ENCODE assay signal across 22 cellular contexts in genomic region chr2:8927510-8928456, GRCh38.
A peak's percentile ranks its signal among the peaks of the same experiment; 100 is the strongest.
DNase-seq lines count a peak whose midpoint lies in the region; ATAC-seq, FAIRE-seq and TF ChIP-seq lines count a peak whose summit lies in the region.
"Had no signal": no experiment of that assay in that cellular context is flagged by ENCODE, and none has a peak within 500 bp of the region (broad histone marks: within the 10 kb centered on the region; RNA-seq: fewer than 3 reads in every experiment).

No MANE protein-coding gene starts in this region.

- no peak overlapping the region for H3K9ac ChIP-seq in H1 (replicated peaks in 1 of 4; ENCODE audit: extremely low read depth in 1 of 4, low read depth in 3 of 4, low read length in 3 of 4)

- H3K9me3 ChIP-seq in H1 (ENCODE audit: insufficient read depth in 2 of 2, low read depth in 1 of 2, low read length in 1 of 2) = no peaks in the 10 kb centered on the region
- H3K9me3 ChIP-seq: gastroesophageal sphincter, HAP-1, right lobe of liver, SJCRH30, vagina had no signal

- H3K79me2 ChIP-seq in H1 (ENCODE audit: control insufficient read depth in 1 of 2, insufficient read depth in 2 of 2, low read length in 2 of 2) = no peaks in the 10 kb centered on the region

- POLR2A ChIA-PET in H1 (lab: Charles Lee; ENCODE audit: partially characterized antibody) = no interaction called here

- H2BK12ac ChIP-seq in H1 (ENCODE audit: low read depth, low read length) = no peak overlapping the region

- H4K20me1 ChIP-seq in H1 (replicated peaks in 1 of 2; ENCODE audit: control insufficient read depth in 1 of 2, insufficient read depth in 2 of 2, low read length in 2 of 2) = no peaks in the 10 kb centered on the region

- peak overlapping the region; percentile 52; the same call in 1 of the 2 replicates for H2BK5ac ChIP-seq in H1 (ENCODE audit: low read depth, low read length)

- ATAC-seq in HG03460 (IDR thresholded peaks at IDR 0.05; ENCODE audit: unreplicated experiment) (no peak), HG03135 (IDR thresholded peaks at IDR 0.05; ENCODE audit: unreplicated experiment) (no peak)
- ATAC-seq: activated CD8-positive, alpha-beta T cell treated with anti-CD3 and anti-CD28 coated beads, Interleukin-2, amount 10 ng/mL, durations not matched to agents 7 days and 5 days; activated naive CD4-positive, alpha-beta T cell treated with anti-CD3 and anti-CD28 coated beads, Interleukin-2, amount 50 U/mL, for 72 hours; activated T-cell treated with anti-CD3 and anti-CD28 coated beads, Interleukin-2, amount 50 U/mL, for 72 hours; gastroesophageal sphincter; right lobe of liver had no signal

- H3K23me2 ChIP-seq in H1 (ENCODE audit: low read depth, low read length) = no peaks in the 10 kb centered on the region

- H2BK15ac ChIP-seq in H1 (ENCODE audit: low read length) = no peak overlapping the region

- no peak overlapping the region for H3K4me2 ChIP-seq in H1 (ENCODE audit: insufficient read depth in 1 of 2, low read depth in 2 of 2, low read length in 2 of 2)

- no peak overlapping the region for H3K23ac ChIP-seq in H1 (ENCODE audit: insufficient read length)

- DNase-seq in OCI-M1 (lab: John Stamatoyannopoulos, UW) = peak; percentile 8
- DNase-seq in H1 (ENCODE audit: low read depth in 1 of 2, low spot score in 2 of 2) = no peak
- DNase-seq in lung microvascular endothelial cell (ENCODE audit: low read depth in 2 of 2) = peak; percentile 1 to 25
- DNase-seq in substantia nigra (lab: John Stamatoyannopoulos, UW) = peak in 40 of 49 donors; percentile 5 to 87 (median 47)
- DNase-seq in stimulated activated CD4-positive, alpha-beta T cell treated with anti-CD3 and anti-CD28 coated beads, Interleukin-15, amount 100 ng/mL, for 24 hours = no peak
- DNase-seq: activated CD4-positive, CD25-positive, alpha-beta regulatory T cell; activated CD8-positive, alpha-beta T cell treated with anti-CD3 and anti-CD28 coated beads, Interleukin-2, amount 10 ng/mL, durations not matched to agents 7 days and 5 days; activated T-cell treated with anti-CD3 and anti-CD28 coated beads, Interleukin-2, amount 50 U/mL, for 72 hours; brain microvascular endothelial cell; Calu3; dermis blood vessel endothelial cell; NCI-H1048; NCI-H2081 treated with DMSO at 0.1 percent for 48 hours; NCI-H524; right lobe of liver; SJCRH30 had no signal

- no peak for TF ChIP-seq CTCF in H1 (IDR thresholded peaks at IDR 0.05; ENCODE audit: control extremely low read depth in 1 of 3, insufficient read depth in 1 of 3, low read depth in 1 of 3, low read length in 3 of 3)

- no peaks in the 10 kb centered on the region for H3K27me3 ChIP-seq in H1 (replicated peaks in 1 of 4; ENCODE audit: control insufficient read depth in 3 of 4, extremely low read depth in 1 of 4, insufficient read depth in 3 of 4, low read length in 3 of 4)
- H3K27me3 ChIP-seq: brain microvascular endothelial cell, gastroesophageal sphincter, right lobe of liver, SJCRH30, vagina had no signal

- H3K4me3 ChIP-seq in H1 (ENCODE audit: extremely low read depth in 1 of 4, insufficient read depth in 2 of 4, low read depth in 3 of 4, low read length in 4 of 4) = no peak overlapping the region
- H3K4me3 ChIP-seq: gastroesophageal sphincter, HAP-1, right lobe of liver, SJCRH30, vagina had no signal

- H2BK120ac ChIP-seq in H1 (replicated peaks; ENCODE audit: low read depth, low read length) = no peak overlapping the region

- TF ChIP-seq POLR2A in H1 (IDR thresholded peaks at IDR 0.05; ENCODE audit: control extremely low read depth in 1 of 2, low read depth in 2 of 2, low read length in 2 of 2) = no peak

- H4K91ac ChIP-seq in H1 (replicated peaks; ENCODE audit: insufficient read length, low read length) = no peak overlapping the region

- no peaks in the 10 kb centered on the region; a peak in 1 of 7 replicates for H3K4me1 ChIP-seq in H1 (replicated peaks in 1 of 4; ENCODE audit: control insufficient read depth in 3 of 4, insufficient read depth in 4 of 4, low read length in 3 of 4)
- H3K4me1 ChIP-seq: gastroesophageal sphincter, HAP-1, right lobe of liver, SJCRH30, vagina had no signal

- no peak overlapping the region for H4K8ac ChIP-seq in H1 (ENCODE audit: extremely low read depth, insufficient read depth, low read length)

- peak overlapping the region; percentile 90; the same call in 1 of the 2 replicates for H2AK5ac ChIP-seq in H1 (ENCODE audit: low read depth, low read length)

- H2BK20ac ChIP-seq in H1 (ENCODE audit: low read length) = no peak overlapping the region

- no peaks in the 10 kb centered on the region for H3K36me3 ChIP-seq in H1 (ENCODE audit: control insufficient read depth in 2 of 4, insufficient read depth in 4 of 4, low read length in 3 of 4)
- H3K36me3 ChIP-seq: brain microvascular endothelial cell, HAP-1, right lobe of liver, vagina had no signal

- FAIRE-seq in H1 (lab: Jason Lieb, UNC) = no peak

- 92% methylated on average over 17 of the region's 17 CpGs; no CpG with 5 or more reads in 1 of the 2 experiments for WGBS in H1 (ENCODE audit: extremely low coverage in 1 of 2, insufficient coverage in 1 of 2, insufficient read length in 1 of 2, insufficient replicate concordance in 2 of 2, low coverage in 1 of 2, low lambda C conversion rate in 2 of 2, missing lambda C conversion rate in 1 of 2), 2 experiments

- no peak for TF ChIP-seq RAD21 in H1 (IDR thresholded peaks at IDR 0.05 in 1 of 2, conservative IDR thresholded peaks at IDR 0.05 in 1 of 2; ENCODE audit: low read depth in 2 of 2, low read length in 2 of 2)

- H3K18ac ChIP-seq in H1 (ENCODE audit: extremely low read depth, low read length) = no peak overlapping the region; the same call in 1 of the 2 replicates

- H2AFZ ChIP-seq in H1 (ENCODE audit: low read length) = no peak overlapping the region

- H4K5ac ChIP-seq in H1 (ENCODE audit: insufficient read length, low read depth, low read length) = no peak overlapping the region

- H3K27ac ChIP-seq in H1 (ENCODE audit: low read depth, low read length) (no peak overlapping the region), substantia nigra (ENCODE audit: low read depth, low read length, poor library complexity, severe bottlenecking) (peak overlapping the region; percentile 85)
- H3K27ac ChIP-seq: brain microvascular endothelial cell, gastroesophageal sphincter, right lobe of liver, SJCRH30, vagina had no signal

- no peak overlapping the region for H3K14ac ChIP-seq in H1 (ENCODE audit: insufficient read length)

- H3K4ac ChIP-seq in H1 (replicated peaks; ENCODE audit: insufficient read length, low read depth, low read length) = no peak overlapping the region

- CTCF ChIA-PET in H1 (lab: Charles Lee; ENCODE audit: partially characterized antibody) = interaction anchor here (0.6 kb wide), 1 partner anchor 13 kb away, joined by 3 read pairs; no protein-coding TSS in a partner anchor

- TF ChIP-seq EP300 in H1 (IDR thresholded peaks at IDR 0.05; ENCODE audit: borderline replicate concordance in 1 of 2, low read depth in 2 of 2, low read length in 2 of 2) = no peak

- no peak overlapping the region for H3K56ac ChIP-seq in H1 (replicated peaks; ENCODE audit: insufficient read length, low read depth, low read length)

- H3K79me1 ChIP-seq in H1 (ENCODE audit: low read depth, low read length) = no peaks in the 10 kb centered on the region; the same call in 1 of the 2 replicates

TF ChIP-seq in H1, 55 proteins besides CTCF, POLR2A, EP300 and RAD21:
- TF ChIP-seq MAX (IDR thresholded peaks at IDR 0.05) = no peak
- TF ChIP-seq GABPA (IDR thresholded peaks at IDR 0.05; ENCODE audit: borderline replicate concordance, insufficient read depth, low read length) = no peak
- no peak for TF ChIP-seq BCL11A (IDR thresholded peaks at IDR 0.05; ENCODE audit: low read depth in 2 of 2, low read length in 2 of 2)
- TF ChIP-seq RFX5 (IDR thresholded peaks at IDR 0.05; ENCODE audit: borderline replicate concordance, low read depth, low read length) = no peak
- TF ChIP-seq SIX5 (IDR thresholded peaks at IDR 0.05; ENCODE audit: low read depth, low read length) = no peak
- no peak for TF ChIP-seq ASH2L (IDR thresholded peaks at IDR 0.05; ENCODE audit: low read length)
- TF ChIP-seq POU5F1 (IDR thresholded peaks at IDR 0.05; ENCODE audit: low read depth, low read length) = no peak
- TF ChIP-seq ZNF274 (IDR thresholded peaks at IDR 0.05; ENCODE audit: borderline replicate concordance, extremely low read depth, low read length) = no peak
- TF ChIP-seq EZH2 (IDR thresholded peaks at IDR 0.05; ENCODE audit: low read depth, low read length, severe bottlenecking) = no peak
- no peak for TF ChIP-seq HDAC6 (IDR thresholded peaks at IDR 0.05; ENCODE audit: low read depth, low read length)
- no peak for TF ChIP-seq YY1 (IDR thresholded peaks at IDR 0.05; ENCODE audit: low read depth, low read length)
- TF ChIP-seq CEBPB (IDR thresholded peaks at IDR 0.05; ENCODE audit: low read depth, low read length) = no peak
- no peak for TF ChIP-seq JUN (IDR thresholded peaks at IDR 0.05; ENCODE audit: low read depth, low read length)

Comparison
In these comparisons a context has a peak if more than half of its experiments do, and no peak if none do; other contexts are left out.
1. DNase-seq: peak in OCI-M1 (single experiment), lung microvascular endothelial cell (2 of 2) and substantia nigra (40 of 49); none in H1 (0 of 2) and stimulated activated CD4-positive, alpha-beta T cell treated with anti-CD3 and anti-CD28 coated beads, Interleukin-15, amount 100 ng/mL, for 24 hours (single experiment).